In the genomic region with DNA sequence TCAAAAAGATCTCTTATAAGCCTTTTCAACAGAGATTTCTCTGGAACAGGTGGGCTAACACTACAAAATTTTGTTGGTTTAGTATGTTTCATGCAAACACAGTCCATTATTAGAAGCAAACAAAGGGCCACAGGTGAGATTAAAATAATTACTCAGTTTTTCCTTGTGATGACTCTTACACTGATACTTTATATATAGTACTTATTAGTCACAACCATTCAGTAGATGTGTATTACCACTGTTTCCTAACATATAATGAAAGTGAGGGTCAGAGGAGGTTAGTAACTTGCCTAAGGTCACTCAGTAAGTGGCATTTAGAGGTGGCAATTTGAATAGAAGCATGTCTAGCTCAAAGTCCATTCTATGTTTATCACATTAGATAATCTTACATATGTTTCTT, we compare ENCODE assay signal across 29 cellular contexts. TPM values are rescaled to one million over a fixed set of nuclear protein-coding genes. Genes with fewer than 3 reads are reported as not detected.
DNase-seq lines count a peak whose midpoint lies in the region; ATAC-seq, FAIRE-seq and TF ChIP-seq lines count a peak whose summit lies in the region.
"Had no signal": no experiment of that assay in that cellular context is flagged by ENCODE, and none has a peak within 500 bp of the region (broad histone marks: within the 10 kb centered on the region; RNA-seq: fewer than 3 reads in every experiment).

No MANE protein-coding gene starts in this region.

- H3K4me3 Mint-ChIP-seq in MCF 10A (ENCODE audit: unreplicated experiment), result no peak overlapping the region
- H3K4me3 Mint-ChIP-seq in endodermal cell, result no peak overlapping the region
- H3K4me3 Mint-ChIP-seq: CD14-positive monocyte; CD4-positive, alpha-beta memory T cell; CD4-positive, CD25-positive, alpha-beta regulatory T cell; CD8-positive, alpha-beta memory T cell had no signal

- no peak for FAIRE-seq in bronchial epithelial cell (lab: Jason Lieb, UNC)
- FAIRE-seq: GM12878, GM12892, GM18507 had no signal

- H3K4me2 ChIP-seq in mammary epithelial cell (ENCODE audit: insufficient read depth, low read depth, low read length), result no peak overlapping the region
- H3K4me2 ChIP-seq: BLaER1 had no signal

- H3K79me2 ChIP-seq in mammary epithelial cell (ENCODE audit: insufficient read depth, low read length), result no peaks in the 10 kb centered on the region

- H3K4me1 ChIP-seq in mammary epithelial cell (ENCODE audit: insufficient read depth, low read length) (no peaks in the 10 kb centered on the region), endodermal cell (ENCODE audit: control insufficient read depth, insufficient read depth, low read length) (no peaks in the 10 kb centered on the region)
- H3K4me1 ChIP-seq: BE2C, BLaER1 had no signal

- no peak overlapping the region for H3K9ac ChIP-seq in mammary epithelial cell (ENCODE audit: insufficient read depth, low read length)
- H3K9ac ChIP-seq in endodermal cell (ENCODE audit: extremely low read depth, low read length, poor library complexity, severe bottlenecking), result no peak overlapping the region
- H3K9ac ChIP-seq: BLaER1 had no signal

- TF ChIP-seq CTCF in mammary epithelial cell (conservative IDR thresholded peaks at IDR 0.05 in 1 of 2, IDR thresholded peaks at IDR 0.05 in 1 of 2; ENCODE audit: extremely low read depth in 1 of 2, insufficient read depth in 1 of 2, low read depth in 1 of 2, low read length in 2 of 2) (no peak), MCF 10A (IDR thresholded peaks at IDR 0.05; ENCODE audit: unreplicated experiment) (no peak), bronchial epithelial cell (IDR thresholded peaks at IDR 0.05; ENCODE audit: insufficient read depth, low read length, severe bottlenecking) (no peak), endodermal cell (conservative IDR thresholded peaks at IDR 0.05) (no peak)

- CTCF ChIA-PET in mammary epithelial cell (lab: Charles Lee; ENCODE audit: low non-redundant PET), result no interaction called here
- CTCF ChIA-PET in MCF 10A (lab: Yijun Ruan, JAX), result interaction anchor here (0.6 kb wide), 1 partner anchor 501 kb away, joined by 7 read pairs; no protein-coding TSS in a partner anchor

- intact Hi-C loops in mammary epithelial cell (cut with micrococcal nuclease), result no loop called here
- intact Hi-C loops in MCF 10A (cut with micrococcal nuclease), result no loop called here

- no peak overlapping the region for H2AFZ ChIP-seq in mammary epithelial cell (ENCODE audit: low read depth, low read length)

- no peak overlapping the region for H3K4me3 ChIP-seq in mammary epithelial cell (replicated peaks in 1 of 3; ENCODE audit: insufficient read depth in 1 of 3, low read depth in 2 of 3, low read length in 3 of 3)
- H3K4me3 ChIP-seq in bronchial epithelial cell (ENCODE audit: low read depth, low read length), result no peak overlapping the region
- H3K4me3 ChIP-seq in endodermal cell (ENCODE audit: low read length), result no peak overlapping the region
- H3K4me3 ChIP-seq: BLaER1, GM12878 had no signal

- ATAC-seq in esophagus mucosa (peak; percentile 17), GM21737 (IDR thresholded peaks at IDR 0.05; ENCODE audit: unreplicated experiment) (no peak)
- ATAC-seq: GM12878 had no signal

- H3K27ac ChIP-seq in mammary epithelial cell (ENCODE audit: insufficient read depth, low read depth, low read length) (no peak overlapping the region), endodermal cell (ENCODE audit: low read depth, low read length) (no peak overlapping the region)
- H3K27ac ChIP-seq: BLaER1 had no signal

- DNase-seq in mammary epithelial cell (peak; percentile 8), MCF 10A (ENCODE audit: unreplicated experiment) (no peak), bronchial epithelial cell (ENCODE audit: low read depth) (peak; percentile 57), NOMO-1 (lab: John Stamatoyannopoulos, UW; ENCODE audit: unreplicated experiment in 2 of 2) (no peak), endodermal cell (no peak)
- DNase-seq: 8988T; ACHN; BE2C; C1 segment of cervical spinal cord; CD4-positive, alpha-beta memory T cell; CD4-positive, CD25-positive, alpha-beta regulatory T cell; CD8-positive, alpha-beta memory T cell; COR-L47; DMS 273 treated with DMSO at 0.1 percent for 48 hours; DMS153; DMS53; DMS79; DND-41; EL; GDM1 had no signal

- H3K27ac Mint-ChIP-seq in MCF 10A (ENCODE audit: low read depth, unreplicated experiment), result no peak overlapping the region
- no peak overlapping the region for H3K27ac Mint-ChIP-seq in endodermal cell
- H3K27ac Mint-ChIP-seq: CD4-positive, alpha-beta memory T cell; CD4-positive, CD25-positive, alpha-beta regulatory T cell; CD8-positive, alpha-beta memory T cell had no signal

- H3K36me3 ChIP-seq in mammary epithelial cell (ENCODE audit: insufficient read depth, low read length) (no peaks in the 10 kb centered on the region), bronchial epithelial cell (ENCODE audit: control insufficient read depth, insufficient read depth, low read length) (no peaks in the 10 kb centered on the region), endodermal cell (ENCODE audit: control insufficient read depth, insufficient read depth, low read length) (no peaks in the 10 kb centered on the region)
- H3K36me3 ChIP-seq: BE2C, BLaER1 had no signal

- in situ Hi-C loops in mammary epithelial cell (cut with MboI; ENCODE audit: low sequenced_read_pairs in 2 of 2), result no loop called here

- H3K9me3 ChIP-seq in mammary epithelial cell (replicated peaks; ENCODE audit: insufficient read depth, low read length) (no peaks in the 10 kb centered on the region), endodermal cell (ENCODE audit: control insufficient read depth, low read length) (no peaks in the 10 kb centered on the region)
- H3K9me3 ChIP-seq: BE2C, BLaER1 had no signal

- no peaks in the 10 kb centered on the region for H3K9me3 Mint-ChIP-seq in MCF 10A (ENCODE audit: unreplicated experiment)
- no peaks in the 10 kb centered on the region for H3K9me3 Mint-ChIP-seq in endodermal cell
- H3K9me3 Mint-ChIP-seq: CD4-positive, CD25-positive, alpha-beta regulatory T cell had no signal

- H3K27me3 ChIP-seq in mammary epithelial cell (ENCODE audit: insufficient read depth, low read length) (no peaks in the 10 kb centered on the region), bronchial epithelial cell (ENCODE audit: control insufficient read depth, insufficient read depth, low read length) (no peaks in the 10 kb centered on the region), endodermal cell (ENCODE audit: control insufficient read depth, insufficient read depth, low read length, poor library complexity, severe bottlenecking) (no peaks in the 10 kb centered on the region)
- H3K27me3 ChIP-seq: BE2C, BLaER1 had no signal

- POLR2A ChIA-PET in MCF 10A (lab: Yijun Ruan, JAX), result interaction anchor here (0.6 kb wide), 1 partner anchor 94 kb away, joined by 3 read pairs; no protein-coding TSS in a partner anchor

- BruUV-seq in mammary epithelial cell (replicated peaks; lab: Mats Ljungman, UMichigan) (no TSS peak), MCF 10A (replicated peaks; lab: Mats Ljungman, UMichigan) (no TSS peak)

- no peaks in the 10 kb centered on the region for H3K36me3 Mint-ChIP-seq in MCF 10A (ENCODE audit: insufficient read depth, unreplicated experiment)
- H3K36me3 Mint-ChIP-seq in endodermal cell (ENCODE audit: low read depth), result peaks cover 16% of the 10 kb centered on the region
- H3K36me3 Mint-ChIP-seq: CD14-positive monocyte; CD4-positive, alpha-beta memory T cell; CD4-positive, CD25-positive, alpha-beta regulatory T cell; CD8-positive, alpha-beta memory T cell had no signal

- H4K20me1 ChIP-seq in mammary epithelial cell (ENCODE audit: insufficient read depth, low read length), result no peaks in the 10 kb centered on the region
- H4K20me1 ChIP-seq: BLaER1 had no signal

- H3K27me3 Mint-ChIP-seq in MCF 10A (ENCODE audit: insufficient read depth, unreplicated experiment) (no peaks in the 10 kb centered on the region), endodermal cell (ENCODE audit: insufficient read depth) (no peaks in the 10 kb centered on the region)
- H3K27me3 Mint-ChIP-seq: CD4-positive, alpha-beta memory T cell; CD4-positive, CD25-positive, alpha-beta regulatory T cell had no signal

- dilution Hi-C loops in mammary epithelial cell (cut with HindIII; ENCODE audit: low sequenced_read_pairs), result no loop called here

- H3K4me1 Mint-ChIP-seq in MCF 10A (ENCODE audit: insufficient read depth, unreplicated experiment), result no peaks in the 10 kb centered on the region
- no peaks in the 10 kb centered on the region for H3K4me1 Mint-ChIP-seq in endodermal cell
- H3K4me1 Mint-ChIP-seq: CD4-positive, alpha-beta memory T cell; CD4-positive, CD25-positive, alpha-beta regulatory T cell; CD8-positive, alpha-beta memory T cell had no signal

RNA-seq across cellular contexts. Expression of gene CYYR1, which starts 44.2 kb away (rescaled TPM):
- total RNA-seq in mammary epithelial cell (1 to 10 TPM; 3.0 to 5.2 TPM), MCF 10A (2022) (not detected in 2 replicates), bronchial epithelial cell (0.38 and 1.1 TPM in 2 replicates), esophagus mucosa (4.6 TPM), endodermal cell (10 to 100 TPM; 16.8 to 16.9 TPM)
- 1.0 TPM for polyA plus RNA-seq in mammary epithelial cell
- 0.72 TPM for polyA minus RNA-seq in mammary epithelial cell
- polyA plus RNA-seq in endodermal cell (2013, experiment 1 of 2), result 28.8 TPM
- polyA plus RNA-seq in endodermal cell (2013, experiment 2 of 2), result 28.8 TPM
- total RNA-seq: CD4-positive, alpha-beta memory T cell; CD4-positive, CD25-positive, alpha-beta regulatory T cell; CD8-positive, alpha-beta memory T cell; G401 had no signal
- polyA plus RNA-seq: AG04450; CD4-positive, alpha-beta memory T cell; CD4-positive, CD25-positive, alpha-beta regulatory T cell; CD8-positive, alpha-beta memory T cell had no signal

Comparison
In these comparisons a context has a peak if more than half of its experiments do, and no peak if none do; other contexts are left out.
1. DNase-seq: peak in mammary epithelial cell (single experiment) and bronchial epithelial cell (single experiment); none in MCF 10A (single experiment), NOMO-1 (0 of 2) and endodermal cell (single experiment).